7 cellular contexts compared by ENCODE assay signal in genomic region chr11:65574963-65575567, GRCh38. TPM values are rescaled to one million over a fixed set of nuclear protein-coding genes. Genes with fewer than 3 reads are reported as not detected.
DNase-seq lines count a peak whose midpoint lies in the region; ATAC-seq and TF ChIP-seq lines count a peak whose summit lies in the region.

No MANE protein-coding gene starts in this region.

- H3K56ac ChIP-seq in H9 (ENCODE audit: insufficient read length, low read depth, low read length) = no peak overlapping the region

- no peak overlapping the region for H3K18ac ChIP-seq in H9 (ENCODE audit: insufficient read length, low read depth, low read length)

- H3K27me3 ChIP-seq in H9 (ENCODE audit: insufficient read depth, low read length) = peaks cover 8% of the 10 kb centered on the region; the same call in 1 of the 2 replicates

- peak overlapping the region; percentile 60 for H3K4me2 ChIP-seq in H9 (ENCODE audit: insufficient read depth, insufficient read length, low read length)

- no peak overlapping the region for H2BK120ac ChIP-seq in H9 (ENCODE audit: low read depth, low read length, poor library complexity, severe bottlenecking)

- peak overlapping the region; percentile 63 to 86 for H3K4me3 Mint-ChIP-seq in H9
- H3K4me3 Mint-ChIP-seq in osteocyte (ENCODE audit: unreplicated experiment) = peak overlapping the region; percentile 73

- CTCF ChIA-PET in RWPE1 (lab: Yijun Ruan, JAX) = interaction anchor here (0.9 to 2.7 kb wide), 2 partner anchors 13 to 19 kb away, joined by 5 to 6 read pairs; no protein-coding TSS in a partner anchor

- H4K5ac ChIP-seq in H9 (ENCODE audit: insufficient read length, low read depth, low read length) = no peak overlapping the region

- H3K27ac Mint-ChIP-seq in H9 = no peak overlapping the region; a peak in 1 of 7 replicates
- peak overlapping the region; percentile 86 for H3K27ac Mint-ChIP-seq in osteocyte (ENCODE audit: unreplicated experiment)

- no peaks in the 10 kb centered on the region; the same call in 1 of the 2 replicates for H3K79me2 ChIP-seq in H9 (ENCODE audit: insufficient read depth, low read length)

- no peaks in the 10 kb centered on the region for H4K20me1 ChIP-seq in H9 (ENCODE audit: control insufficient read depth, insufficient read depth, insufficient read length)

- H3K9me3 Mint-ChIP-seq in H9 (no peaks in the 10 kb centered on the region), osteocyte (ENCODE audit: unreplicated experiment) (no peaks in the 10 kb centered on the region)

- no peak overlapping the region for H3K23ac ChIP-seq in H9 (ENCODE audit: insufficient read length, low read depth, low read length)

- H2BK5ac ChIP-seq in H9 (ENCODE audit: insufficient read length, low read length) = no peak overlapping the region

- no peak overlapping the region for H3K14ac ChIP-seq in H9 (ENCODE audit: insufficient read depth, low read length)

- no peak overlapping the region for H4K91ac ChIP-seq in H9 (ENCODE audit: insufficient read length, low read depth, low read length)

- no peaks in the 10 kb centered on the region for H3K9me3 ChIP-seq in H9 (ENCODE audit: control insufficient read depth, low read depth, low read length)

- H3K4me1 Mint-ChIP-seq in H9 (peaks cover 27 to 52% of the 10 kb centered on the region in 2 experiments), osteocyte (ENCODE audit: unreplicated experiment) (peaks cover 62% of the 10 kb centered on the region)

- H2BK15ac ChIP-seq in H9 (ENCODE audit: low read depth, low read length) = no peak overlapping the region

- no peaks in the 10 kb centered on the region; the same call in 1 of the 2 replicates for H3K4me1 ChIP-seq in H9 (ENCODE audit: insufficient read depth, low read length)

- no peak for ATAC-seq in HG02970 (IDR thresholded peaks at IDR 0.05; ENCODE audit: low FRiP score, unreplicated experiment)

- WGBS in H9 (ENCODE audit: extremely low coverage, insufficient read length, low lambda C conversion rate) = no CpG with 5 or more reads among the region's 19 CpGs

- H3K27me3 Mint-ChIP-seq in H9 (ENCODE audit: low read depth) (peaks cover 31% of the 10 kb centered on the region), osteocyte (ENCODE audit: unreplicated experiment) (no peaks in the 10 kb centered on the region)

- no peak overlapping the region for H2AFZ ChIP-seq in H9 (ENCODE audit: low read length)

- POLR2A ChIA-PET in RWPE1 (lab: Yijun Ruan, JAX; ENCODE audit: low non-redundant PET) = interaction anchor here (0.6 kb wide), 1 partner anchor 40 kb away, joined by 3 read pairs; the partner anchor contains the start of gene PCNX3

- H3K27ac ChIP-seq in H9 (ENCODE audit: insufficient read length, low read depth, low read length) (no peak overlapping the region), RWPE1 (peak overlapping the region; percentile 98)

- no peak overlapping the region for H4K8ac ChIP-seq in H9 (replicated peaks; ENCODE audit: insufficient read length, low read depth, low read length)

- H2AK5ac ChIP-seq in H9 (ENCODE audit: insufficient read length, low read length) = no peak overlapping the region

- H3K79me1 ChIP-seq in H9 (ENCODE audit: insufficient read depth, low read depth, low read length, poor library complexity, severe bottlenecking) = peaks cover 4% of the 10 kb centered on the region

- H3T11ph ChIP-seq in H9 (ENCODE audit: low read length) = no peak overlapping the region

- no peak overlapping the region for H2BK12ac ChIP-seq in H9 (ENCODE audit: insufficient read length, low read depth, low read length)

- DNase-seq in H9 (no peak), RWPE1 (ENCODE audit: low spot score) (no peak), epithelial cell of esophagus (ENCODE audit: low read depth) (peak; percentile 43), osteocyte (ENCODE audit: extremely low spot score, unreplicated experiment) (no peak), mesenteric fat pad (ENCODE audit: low spot score) (no peak), NCI-H1105 (lab: John Stamatoyannopoulos, UW) (no peak)

- no peak for TF ChIP-seq CTCF in H9 (conservative IDR thresholded peaks at IDR 0.05)
- TF ChIP-seq CTCF in RWPE1 (conservative IDR thresholded peaks at IDR 0.05; ENCODE audit: low read depth) = no peak
- no peak for TF ChIP-seq CTCF in epithelial cell of esophagus (IDR thresholded peaks at IDR 0.05; ENCODE audit: insufficient read depth, low read depth, low read length, missing control alignments)
- TF ChIP-seq CTCF in osteocyte (IDR thresholded peaks at IDR 0.05) = no peak

- H2BK20ac ChIP-seq in H9 (ENCODE audit: low read depth, low read length, poor library complexity, severe bottlenecking) = no peak overlapping the region

- peaks cover 16% of the 10 kb centered on the region for H3K23me2 ChIP-seq in H9 (ENCODE audit: insufficient read length, low read depth, low read length, poor library complexity, severe bottlenecking)

- peak overlapping the region; percentile 48 for H3K4me3 ChIP-seq in epithelial cell of esophagus (ENCODE audit: low read length)

- H3K9ac ChIP-seq in H9 (ENCODE audit: extremely low read depth, insufficient read length, low read length) = no peak overlapping the region

- H3K36me3 Mint-ChIP-seq in H9 (ENCODE audit: insufficient read depth in 1 of 3, low read depth in 3 of 3) (peaks cover 3 to 7% (median 6%) of the 10 kb centered on the region in 3 experiments; a peak in 4 of 7 replicates), osteocyte (ENCODE audit: unreplicated experiment) (peaks cover 4% of the 10 kb centered on the region)

- no peak overlapping the region for H3K4ac ChIP-seq in H9 (ENCODE audit: low read depth, low read length)

RNA-seq across cellular contexts. Expression of gene EHBP1L1, which starts 0.8 kb away (rescaled TPM):
- 13.8 and 14.5 TPM in 2 replicates for total RNA-seq in H9 (2021)
- 39.7 and 42.6 TPM in 2 replicates for total RNA-seq in osteocyte
- 78.6 TPM for total RNA-seq in mesenteric fat pad

RNA-seq across cellular contexts. Expression of gene FAM89B, which starts 2.7 kb away (rescaled TPM):
- 20.0 and 21.7 TPM in 2 replicates for total RNA-seq in H9 (2021)
- 84.2 and 92.1 TPM in 2 replicates for total RNA-seq in osteocyte
- 37.4 TPM for total RNA-seq in mesenteric fat pad

RNA-seq across cellular contexts. Expression of gene ZNRD2, which starts 4.8 kb away (rescaled TPM):
- 43.7 and 45.8 TPM in 2 replicates for total RNA-seq in H9 (2021)
- total RNA-seq in osteocyte = 31.3 and 32.7 TPM in 2 replicates
- total RNA-seq in mesenteric fat pad = 34.9 TPM

RNA-seq across cellular contexts. Expression of gene LTBP3, which starts 16.9 kb away (rescaled TPM):
- total RNA-seq in H9 (2021) = 10.6 and 12.1 TPM in 2 replicates
- total RNA-seq in osteocyte = 219 and 256 TPM in 2 replicates
- total RNA-seq in mesenteric fat pad = 91.9 TPM

RNA-seq across cellular contexts. Expression of gene KCNK7, which starts 20.5 kb away (rescaled TPM):
- total RNA-seq in H9 (2021) = 1.8 and 2.8 TPM in 2 replicates
- total RNA-seq in osteocyte = not detected in 2 replicates
- total RNA-seq in mesenteric fat pad = 1.5 TPM
